ENCODE assay signal across 16 cellular contexts in the genomic region with DNA sequence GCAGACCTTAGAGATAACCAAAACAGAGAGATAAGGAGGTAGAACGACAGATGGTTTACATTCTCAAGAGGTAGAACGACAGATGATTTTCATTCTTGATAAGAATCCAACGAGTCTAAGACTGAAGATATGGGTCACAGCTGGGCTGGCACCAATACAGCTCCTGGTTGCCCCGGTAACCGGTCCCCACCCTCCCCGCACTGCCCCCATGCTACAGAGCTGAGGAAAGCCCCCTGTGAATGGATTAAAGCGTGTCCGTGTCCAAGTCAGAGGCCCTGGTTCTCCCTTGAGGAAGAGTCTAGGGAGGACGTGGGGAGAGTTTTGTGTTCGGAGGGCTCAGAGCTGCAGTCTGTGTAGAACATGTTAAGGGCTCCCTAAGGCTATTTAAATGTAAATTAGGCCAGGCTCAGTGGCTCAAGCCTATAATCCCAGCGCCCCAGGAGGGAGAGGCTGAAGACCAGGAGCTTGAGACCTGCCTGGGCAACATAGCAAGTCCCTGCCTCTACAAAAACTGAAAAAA. TPM values are rescaled to one million over a fixed set of nuclear protein-coding genes. Genes with fewer than 3 reads are reported as not detected.
DNase-seq lines count a peak whose midpoint lies in the region; ATAC-seq and TF ChIP-seq lines count a peak whose summit lies in the region.
"Had no signal": no experiment of that assay in that cellular context is flagged by ENCODE, and none has a peak within 500 bp of the region (broad histone marks: within the 10 kb centered on the region; RNA-seq: fewer than 3 reads in every experiment).

No MANE protein-coding gene starts in this region.

- TF ChIP-seq CTCF in left ventricle myocardium inferior (IDR thresholded peaks at IDR 0.05; ENCODE audit: borderline replicate concordance) (no peak), fibroblast of villous mesenchyme (IDR thresholded peaks at IDR 0.05; ENCODE audit: insufficient read depth, low read depth, low read length) (no peak)

- no peaks in the 10 kb centered on the region for H3K9me3 ChIP-seq in left ventricle myocardium inferior (replicated peaks)
- H3K9me3 ChIP-seq: thyroid gland had no signal

- ATAC-seq in Right ventricle myocardium inferior (peak; percentile 51), HG02885 (IDR thresholded peaks at IDR 0.05; ENCODE audit: poor library complexity, unreplicated experiment) (no peak), GM21447 (IDR thresholded peaks at IDR 0.05; ENCODE audit: unreplicated experiment) (no peak), HG03439 (IDR thresholded peaks at IDR 0.05; ENCODE audit: unreplicated experiment) (no peak)
- ATAC-seq: activated CD4-positive, CD25-positive, alpha-beta regulatory T cell treated with anti-CD3 and anti-CD28 coated beads, Interleukin-2, amount 50 U/mL, for 24 hours; activated naive CD8-positive, alpha-beta T cell treated with anti-CD3 and anti-CD28 coated beads, Interleukin-2, amount 50 U/mL, for 24 hours had no signal

- DNase-seq in Right ventricle myocardium inferior (ENCODE audit: missing footprints) (no peak), left ventricle myocardium inferior (no peak), NCI-H69 (lab: John Stamatoyannopoulos, UW) (peak; percentile 96), fibroblast of villous mesenchyme (ENCODE audit: low read depth) (peak; percentile 42), retina (peak; percentile 60)
- DNase-seq: activated naive CD8-positive, alpha-beta T cell treated with anti-CD3 and anti-CD28 coated beads, Interleukin-2, amount 50 U/mL, for 24 hours; activated T-cell treated with anti-CD3 and anti-CD28 coated beads for 4 hours; immature natural killer cell; Karpas-422; NCI-H1930; SW 1271; thyroid gland had no signal

- intact Hi-C loops in Right ventricle myocardium inferior (cut with DNase I) (no loop called here), left ventricle myocardium inferior (cut with micrococcal nuclease) (no loop called here)

- no peaks in the 10 kb centered on the region for H3K4me1 ChIP-seq in left ventricle myocardium inferior
- H3K4me1 ChIP-seq: thyroid gland had no signal

- no peak overlapping the region for H3K27ac ChIP-seq in left ventricle myocardium inferior (replicated peaks)
- H3K27ac ChIP-seq: thyroid gland had no signal

- H3K36me3 ChIP-seq in left ventricle myocardium inferior, result peaks cover 8% of the 10 kb centered on the region
- H3K36me3 ChIP-seq: thyroid gland had no signal

- no peaks in the 10 kb centered on the region for H3K27me3 ChIP-seq in left ventricle myocardium inferior (ENCODE audit: low read depth)
- H3K27me3 ChIP-seq: thyroid gland had no signal

- H3K4me3 ChIP-seq in left ventricle myocardium inferior (no peak overlapping the region), fibroblast of villous mesenchyme (ENCODE audit: low read depth, low read length) (no peak overlapping the region)
- H3K4me3 ChIP-seq: thyroid gland had no signal

RNA-seq across cellular contexts. Expression of a gene that starts 8.1 kb away (rescaled TPM):
- total RNA-seq in Right ventricle myocardium inferior (3.4 TPM), left ventricle myocardium inferior (3.5 TPM), fibroblast of villous mesenchyme (3.0 and 4.2 TPM in 2 replicates)

Comparison
In these comparisons a context has a peak if more than half of its experiments do, and no peak if none do; other contexts are left out.
1. DNase-seq: peak in NCI-H69 (single experiment), fibroblast of villous mesenchyme (single experiment) and retina (single experiment); none in Right ventricle myocardium inferior (single experiment) and left ventricle myocardium inferior (single experiment).